8 cellular contexts compared by ENCODE assay signal in the genomic region with DNA sequence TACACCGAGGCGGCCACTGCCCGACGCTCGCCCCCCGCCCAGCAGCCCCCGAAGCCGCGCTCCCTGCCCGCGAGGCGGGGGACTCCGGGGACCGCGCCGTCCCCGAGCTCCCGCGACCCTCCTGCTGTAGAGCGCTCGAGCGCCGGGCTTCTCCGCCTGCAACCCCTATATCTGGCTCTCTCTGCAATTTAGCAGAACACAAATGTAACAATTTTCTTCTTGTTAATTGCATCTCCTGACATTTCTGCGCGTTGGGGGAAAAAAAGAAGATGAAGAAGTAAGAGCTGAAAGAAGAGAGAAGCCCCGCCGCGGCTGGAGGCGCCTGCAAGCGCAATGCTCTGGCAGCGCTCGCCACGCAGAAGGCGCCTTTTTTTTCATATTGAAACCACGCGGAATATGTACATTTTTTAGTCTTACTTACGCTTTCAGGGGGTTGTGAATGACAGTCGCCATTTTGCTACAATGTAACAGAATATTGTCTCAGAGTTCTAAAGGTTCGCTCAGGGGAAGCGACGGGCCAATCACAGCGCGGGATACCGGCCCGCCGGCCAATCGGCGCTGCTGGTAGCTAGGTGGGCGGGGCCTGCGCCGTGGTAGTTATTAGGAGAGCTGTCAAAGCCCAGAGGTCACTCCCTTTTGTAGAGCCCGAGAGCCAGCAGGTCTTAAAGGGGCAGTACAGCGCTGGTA. TPM values are rescaled to one million over a fixed set of nuclear protein-coding genes. Genes with fewer than 3 reads are reported as not detected.
DNase-seq lines count a peak whose midpoint lies in the region; ATAC-seq, FAIRE-seq and TF ChIP-seq lines count a peak whose summit lies in the region.

A gene (minus strand): TSS at position 466 of the 687 bp plus-strand sequence. CDS start 13 bp downstream, at position 453.

- TF ChIP-seq CTCF in GM13977 (IDR thresholded peaks at IDR 0.05; ENCODE audit: extremely low read depth, insufficient read depth, missing control alignments) (no peak), ascending aorta (IDR thresholded peaks at IDR 0.05) (no peak), psoas muscle (IDR thresholded peaks at IDR 0.05) (no peak)

- H3K9me3 ChIP-seq in T-helper 17 cell (ENCODE audit: control insufficient read depth, low read length, poor library complexity, severe bottlenecking) (no peaks in the 10 kb centered on the region), ascending aorta (no peaks in the 10 kb centered on the region), right cardiac atrium (ENCODE audit: control insufficient read depth, low read length) (no peaks in the 10 kb centered on the region), psoas muscle (no peaks in the 10 kb centered on the region)

- FAIRE-seq in urothelium cell line (lab: Jason Lieb, UNC): no peak

- H3K27me3 ChIP-seq in ascending aorta (peaks cover 3% of the 10 kb centered on the region), right cardiac atrium (ENCODE audit: control insufficient read depth, insufficient read depth) (peaks cover 2% of the 10 kb centered on the region), psoas muscle (ENCODE audit: insufficient read depth in 3 of 3, low read length in 2 of 3) (peaks cover 0 to 7% (median 0%) of the 10 kb centered on the region in 3 donors)

- H3K36me3 Mint-ChIP-seq in T-helper 17 cell (ENCODE audit: low read depth): no peaks in the 10 kb centered on the region

- H3K27me3 Mint-ChIP-seq in T-helper 17 cell: peaks cover 40% of the 10 kb centered on the region

- intact Hi-C loops in ascending aorta (cut with DNase I): loop anchor here (1.0 to 5.0 kb wide), 3 partner anchors 33 to 146 kb away; a partner anchor contains a TSS
- intact Hi-C loops in right cardiac atrium (cut with DNase I): loop anchor here in 3 of 4 donors (5.0 to 10.0 kb wide), 5 partner anchors 79 to 279 kb away; no protein-coding TSS in a partner anchor
- intact Hi-C loops in psoas muscle (cut with DNase I): loop anchor here in 1 of 2 donors (5.0 kb wide), 4 partner anchors 81 to 276 kb away; no protein-coding TSS in a partner anchor

- H3K27ac Mint-ChIP-seq in T-helper 17 cell: peak within 1 kb of the TSS; percentile 92

- H3K27ac ChIP-seq in ascending aorta (peak within 1 kb of the TSS in 1 of 2 donors; percentile 37), right cardiac atrium (ENCODE audit: low read length) (peak within 1 kb of the TSS; percentile 80), psoas muscle (peak within 1 kb of the TSS; percentile 92)

- under 1% methylated on average over 54 of the region's 54 CpGs for WGBS in right cardiac atrium
- 0 to 1% (median 0%) methylated on average over 34 to 54 of the region's 54 CpGs for WGBS in psoas muscle, 3 donors

- DNase-seq in GM13977 (ENCODE audit: low spot score): peak; percentile 97
- peak; percentile 99 for DNase-seq in NCI-H1694 treated with DMSO at 0.1 percent for 48 hours (lab: John Stamatoyannopoulos, UW)
- peak; percentile 85 to 90 (median 90) for DNase-seq in T-helper 17 cell
- DNase-seq in ascending aorta (ENCODE audit: low spot score in 2 of 2): peak; percentile 92 to 97
- peak; percentile 97 to 99 (median 98) for DNase-seq in right cardiac atrium
- peak; percentile 97 to 98 for DNase-seq in psoas muscle
- peak; percentile 52 for DNase-seq in urothelium cell line (ENCODE audit: low spot score)

- H3K36me3 ChIP-seq in ascending aorta: no peaks in the 10 kb centered on the region
- no peaks in the 10 kb centered on the region for H3K36me3 ChIP-seq in psoas muscle (ENCODE audit: insufficient read depth in 1 of 2, low read depth in 1 of 2)

- ATAC-seq in HG02943 (IDR thresholded peaks at IDR 0.05; ENCODE audit: low read depth, unreplicated experiment): peak; percentile 98
- peak; percentile 98 for ATAC-seq in T-helper 17 cell
- ATAC-seq in right cardiac atrium: peak; percentile 99
- ATAC-seq in psoas muscle: peak; percentile 94 to 98 (median 96)

- H3K4me3 Mint-ChIP-seq in T-helper 17 cell: peak within 1 kb of the TSS; percentile 98

- H3K4me3 ChIP-seq in ascending aorta (peak within 1 kb of the TSS; percentile 78 to 92), right cardiac atrium (ENCODE audit: low read length) (peak within 1 kb of the TSS; percentile 95), psoas muscle (peak within 1 kb of the TSS; percentile 96)

- in situ Hi-C loops in GM13977 (cut with MboI; ENCODE audit: low pct_unique_long_range_greater_than_20kb, low sequenced_read_pairs, unreplicated experiment): no loop called here

- H3K4me1 ChIP-seq in ascending aorta (peaks cover 6% of the 10 kb centered on the region in 2 donors), right cardiac atrium (ENCODE audit: control insufficient read depth, insufficient read depth, low read length) (no peaks in the 10 kb centered on the region), psoas muscle (peaks cover 36% of the 10 kb centered on the region)

- peaks cover 20% of the 10 kb centered on the region for H3K4me1 Mint-ChIP-seq in T-helper 17 cell

RNA-seq across cellular contexts. Expression of the gene that starts here (rescaled TPM):
- total RNA-seq in T-helper 17 cell (1 to 10 TPM in 1 of 2 donors, under 1 TPM in 1; 0.13 to 1.2 TPM), ascending aorta (0.11 TPM), right cardiac atrium (10 to 100 TPM; 23.5 to 33.0 (median 26.4) TPM), psoas muscle (10 to 100 TPM; 19.4 to 25.3 (median 23.1) TPM)
- polyA plus RNA-seq in right cardiac atrium (16.5 TPM), psoas muscle (10 to 100 TPM in 2 of 3 donors, 1 to 10 TPM in 1; 2.3 to 14.9 (median 10.2) TPM)

Comparison
In these comparisons a context has a peak if more than half of its experiments do, and no peak if none do; other contexts are left out.
1. RNA of the gene that starts here (total RNA-seq): 23.5 to 33.0 TPM in right cardiac atrium and 19.4 to 25.3 TPM in psoas muscle; 0.13 to 1.2 TPM in T-helper 17 cell and 0.11 TPM in ascending aorta (single experiment); every median in the first group is over 4 times any median in the second.
2. Peak in DNase-seq and H3K4me3 ChIP-seq in ascending aorta; RNA of the gene not detected or under 1 TPM.
3. Peak in every context shown above with its lines, with median percentiles within 50 percentile points of each other: DNase-seq, ATAC-seq and H3K4me3 ChIP-seq.